In genomic region chr6:41643899-41644269, GRCh38 we compare ENCODE assay signal across 2 cellular contexts.
TF ChIP-seq lines count a peak whose summit lies in the region.

No MANE protein-coding gene starts in this region.

TF ChIP-seq in H1, 55 proteins besides CTCF, POLR2A, EP300 and RAD21:
- TF ChIP-seq SP4 (IDR thresholded peaks at IDR 0.05; ENCODE audit: low read length) (no peak), RNF2 (IDR thresholded peaks at IDR 0.05; ENCODE audit: borderline replicate concordance, low read depth, low read length, missing control alignments, poor library complexity, severe bottlenecking) (no peak), SIX5 (IDR thresholded peaks at IDR 0.05; ENCODE audit: low read depth, low read length) (no peak), SUZ12 (IDR thresholded peaks at IDR 0.05; ENCODE audit: low read length) (no peak), GABPA (IDR thresholded peaks at IDR 0.05; ENCODE audit: borderline replicate concordance, insufficient read depth, low read length) (no peak), SIN3A (conservative IDR thresholded peaks at IDR 0.05 in 1 of 2, IDR thresholded peaks at IDR 0.05 in 1 of 2; ENCODE audit: low read depth in 1 of 2, low read length in 2 of 2) (no peak), EGR1 (IDR thresholded peaks at IDR 0.05; ENCODE audit: borderline replicate concordance, low read depth, low read length) (no peak), RFX5 (IDR thresholded peaks at IDR 0.05; ENCODE audit: borderline replicate concordance, low read depth, low read length) (no peak), NANOG (IDR thresholded peaks at IDR 0.05; ENCODE audit: insufficient read depth, low read depth, low read length, poor library complexity, severe bottlenecking) (no peak), SAP30 (IDR thresholded peaks at IDR 0.05; ENCODE audit: insufficient read depth, insufficient replicate concordance, low read length) (no peak), KDM1A (IDR thresholded peaks at IDR 0.05; ENCODE audit: borderline replicate concordance, low read length) (no peak)
- TF ChIP-seq, protein P1, sequence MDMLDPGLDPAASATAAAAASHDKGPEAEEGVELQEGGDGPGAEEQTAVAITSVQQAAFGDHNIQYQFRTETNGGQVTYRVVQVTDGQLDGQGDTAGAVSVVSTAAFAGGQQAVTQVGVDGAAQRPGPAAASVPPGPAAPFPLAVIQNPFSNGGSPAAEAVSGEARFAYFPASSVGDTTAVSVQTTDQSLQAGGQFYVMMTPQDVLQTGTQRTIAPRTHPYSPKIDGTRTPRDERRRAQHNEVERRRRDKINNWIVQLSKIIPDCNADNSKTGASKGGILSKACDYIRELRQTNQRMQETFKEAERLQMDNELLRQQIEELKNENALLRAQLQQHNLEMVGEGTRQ (IDR thresholded peaks at IDR 0.05; ENCODE audit: low read length): no peak
- TF ChIP-seq, protein P2, sequence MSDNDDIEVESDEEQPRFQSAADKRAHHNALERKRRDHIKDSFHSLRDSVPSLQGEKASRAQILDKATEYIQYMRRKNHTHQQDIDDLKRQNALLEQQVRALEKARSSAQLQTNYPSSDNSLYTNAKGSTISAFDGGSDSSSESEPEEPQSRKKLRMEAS (IDR thresholded peaks at IDR 0.05): no peak
TF ChIP-seq in H1: peak in this region for 0.

TF ChIP-seq in SK-N-SH, 30 proteins besides CTCF, POLR2A, EP300 and RAD21:
- no peak for TF ChIP-seq JUND (IDR thresholded peaks at IDR 0.05)
- TF ChIP-seq FOXJ3 (CRISPR knock-in tag; IDR thresholded peaks at IDR 0.05): no peak
- no peak for TF ChIP-seq CHD2 (IDR thresholded peaks at IDR 0.05; ENCODE audit: low read length, partially characterized antibody)
- TF ChIP-seq REST (IDR thresholded peaks at IDR 0.05; ENCODE audit: low read depth, low read length): no peak
- no peak for TF ChIP-seq ZBTB33 (IDR thresholded peaks at IDR 0.05; ENCODE audit: borderline replicate concordance, low read depth)
- TF ChIP-seq ELF1 (IDR thresholded peaks at IDR 0.05): no peak
- TF ChIP-seq TCF12 (IDR thresholded peaks at IDR 0.05): no peak
- TF ChIP-seq IRF3 (IDR thresholded peaks at IDR 0.05; ENCODE audit: low read depth, low read length): no peak
- no peak for TF ChIP-seq TEAD4 (IDR thresholded peaks at IDR 0.05; ENCODE audit: borderline replicate concordance, insufficient read depth)
- no peak for TF ChIP-seq YY1 (IDR thresholded peaks at IDR 0.05; ENCODE audit: low read depth)
- no peak for TF ChIP-seq GABPA (IDR thresholded peaks at IDR 0.05; ENCODE audit: low read depth)
- TF ChIP-seq NRF1 (IDR thresholded peaks at IDR 0.05; ENCODE audit: low read depth, low read length): no peak
- no peak for TF ChIP-seq RFX5 (IDR thresholded peaks at IDR 0.05; ENCODE audit: low read length)
- TF ChIP-seq FOSL2 (IDR thresholded peaks at IDR 0.05; ENCODE audit: borderline replicate concordance, low read depth): no peak
